ENCODE assay signal across 2 cellular contexts in the genomic region with DNA sequence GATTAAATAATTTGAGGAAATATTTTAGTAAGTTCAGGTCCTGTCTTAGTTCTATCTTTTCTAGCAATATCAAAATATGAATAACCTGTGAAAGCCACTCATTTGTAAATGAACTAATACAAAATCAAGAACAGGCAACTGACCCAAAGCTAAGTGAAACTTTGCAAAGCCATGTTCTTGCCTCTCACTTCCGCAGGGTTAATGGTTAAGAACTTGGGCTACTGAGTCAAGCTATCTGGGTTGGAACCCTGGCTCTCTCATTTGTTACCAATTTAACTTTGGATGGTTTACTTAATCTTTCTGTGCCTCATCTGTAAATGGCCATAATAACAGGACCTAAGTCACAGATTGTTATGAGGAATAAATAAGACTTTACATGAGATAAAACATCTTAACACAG.
A peak's percentile ranks its signal among the peaks of the same experiment; 100 is the strongest.
TF ChIP-seq lines count a peak whose summit lies in the region.

No MANE protein-coding gene starts in this region.

TF ChIP-seq in GM12891, 5 proteins besides CTCF, POLR2A, EP300 and RAD21:
- TF ChIP-seq PAX5 (IDR thresholded peaks at IDR 0.05; ENCODE audit: insufficient read depth, low read length, severe bottlenecking) (no peak), POLR2AphosphoS5 (IDR thresholded peaks at IDR 0.05; ENCODE audit: low read depth, low read length) (no peak), TAF1 (IDR thresholded peaks at IDR 0.05; ENCODE audit: low read depth, low read length) (no peak), POU2F2 (IDR thresholded peaks at IDR 0.05; ENCODE audit: low read depth, low read length) (no peak), SPI1 (IDR thresholded peaks at IDR 0.05; ENCODE audit: low read depth, low read length) (0 out of 2 replicates have a peak, but pooled peaks have one; percentile 32)

TF ChIP-seq in K562, 482 proteins besides CTCF, POLR2A, EP300 and RAD21:
- TF ChIP-seq MIER1 (IDR thresholded peaks at IDR 0.05; ENCODE audit: low read depth) (no peak), ZNF764 (CRISPR knock-in tag; IDR thresholded peaks at IDR 0.05; ENCODE audit: low read depth) (no peak), KDM5B (IDR thresholded peaks at IDR 0.05; ENCODE audit: insufficient replicate concordance, low read depth, low read length) (no peak), DDX20 (tag; IDR thresholded peaks at IDR 0.05; ENCODE audit: low read depth) (no peak), BMI1 (IDR thresholded peaks at IDR 0.05; ENCODE audit: low read length) (no peak)
- TF ChIP-seq, protein P1, sequence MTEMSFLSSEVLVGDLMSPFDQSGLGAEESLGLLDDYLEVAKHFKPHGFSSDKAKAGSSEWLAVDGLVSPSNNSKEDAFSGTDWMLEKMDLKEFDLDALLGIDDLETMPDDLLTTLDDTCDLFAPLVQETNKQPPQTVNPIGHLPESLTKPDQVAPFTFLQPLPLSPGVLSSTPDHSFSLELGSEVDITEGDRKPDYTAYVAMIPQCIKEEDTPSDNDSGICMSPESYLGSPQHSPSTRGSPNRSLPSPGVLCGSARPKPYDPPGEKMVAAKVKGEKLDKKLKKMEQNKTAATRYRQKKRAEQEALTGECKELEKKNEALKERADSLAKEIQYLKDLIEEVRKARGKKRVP (CRISPR knock-in tag; IDR thresholded peaks at IDR 0.05), result no peak
- TF ChIP-seq, protein P2, sequence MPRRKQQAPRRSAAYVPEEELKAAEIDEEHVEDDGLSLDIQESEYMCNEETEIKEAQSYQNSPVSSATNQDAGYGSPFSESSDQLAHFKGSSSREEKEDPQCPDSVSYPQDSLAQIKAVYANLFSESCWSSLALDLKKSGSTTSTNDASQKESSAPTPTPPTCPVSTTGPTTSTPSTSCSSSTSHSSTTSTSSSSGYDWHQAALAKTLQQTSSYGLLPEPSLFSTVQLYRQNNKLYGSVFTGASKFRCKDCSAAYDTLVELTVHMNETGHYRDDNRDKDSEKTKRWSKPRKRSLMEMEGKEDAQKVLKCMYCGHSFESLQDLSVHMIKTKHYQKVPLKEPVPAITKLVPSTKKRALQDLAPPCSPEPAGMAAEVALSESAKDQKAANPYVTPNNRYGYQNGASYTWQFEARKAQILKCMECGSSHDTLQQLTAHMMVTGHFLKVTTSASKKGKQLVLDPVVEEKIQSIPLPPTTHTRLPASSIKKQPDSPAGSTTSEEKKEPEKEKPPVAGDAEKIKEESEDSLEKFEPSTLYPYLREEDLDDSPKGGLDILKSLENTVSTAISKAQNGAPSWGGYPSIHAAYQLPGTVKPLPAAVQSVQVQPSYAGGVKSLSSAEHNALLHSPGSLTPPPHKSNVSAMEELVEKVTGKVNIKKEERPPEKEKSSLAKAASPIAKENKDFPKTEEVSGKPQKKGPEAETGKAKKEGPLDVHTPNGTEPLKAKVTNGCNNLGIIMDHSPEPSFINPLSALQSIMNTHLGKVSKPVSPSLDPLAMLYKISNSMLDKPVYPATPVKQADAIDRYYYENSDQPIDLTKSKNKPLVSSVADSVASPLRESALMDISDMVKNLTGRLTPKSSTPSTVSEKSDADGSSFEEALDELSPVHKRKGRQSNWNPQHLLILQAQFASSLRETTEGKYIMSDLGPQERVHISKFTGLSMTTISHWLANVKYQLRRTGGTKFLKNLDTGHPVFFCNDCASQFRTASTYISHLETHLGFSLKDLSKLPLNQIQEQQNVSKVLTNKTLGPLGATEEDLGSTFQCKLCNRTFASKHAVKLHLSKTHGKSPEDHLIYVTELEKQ (CRISPR knock-in tag; IDR thresholded peaks at IDR 0.05), result no peak
- TF ChIP-seq, protein P3, sequence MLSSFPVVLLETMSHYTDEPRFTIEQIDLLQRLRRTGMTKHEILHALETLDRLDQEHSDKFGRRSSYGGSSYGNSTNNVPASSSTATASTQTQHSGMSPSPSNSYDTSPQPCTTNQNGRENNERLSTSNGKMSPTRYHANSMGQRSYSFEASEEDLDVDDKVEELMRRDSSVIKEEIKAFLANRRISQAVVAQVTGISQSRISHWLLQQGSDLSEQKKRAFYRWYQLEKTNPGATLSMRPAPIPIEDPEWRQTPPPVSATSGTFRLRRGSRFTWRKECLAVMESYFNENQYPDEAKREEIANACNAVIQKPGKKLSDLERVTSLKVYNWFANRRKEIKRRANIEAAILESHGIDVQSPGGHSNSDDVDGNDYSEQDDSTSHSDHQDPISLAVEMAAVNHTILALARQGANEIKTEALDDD (IDR thresholded peaks at IDR 0.05), result peak; percentile 35; the same call in 1 of the 2 replicates
TF ChIP-seq in K562: peak in this region for 1.
